In genomic region chr10:21363753-21364104, GRCh38 we compare ENCODE assay signal across 12 cellular contexts.
DNase-seq lines count a peak whose midpoint lies in the region; ATAC-seq and TF ChIP-seq lines count a peak whose summit lies in the region.
"Had no signal": no experiment of that assay in that cellular context is flagged by ENCODE, and none has a peak within 500 bp of the region (broad histone marks: within the 10 kb centered on the region; RNA-seq: fewer than 3 reads in every experiment).

No MANE protein-coding gene starts in this region.

- H3K27me3 ChIP-seq in fibroblast of lung (ENCODE audit: control insufficient read depth, insufficient read depth, low read length) (no peaks in the 10 kb centered on the region), trophoblast cell (ENCODE audit: insufficient read depth, low read length) (no peaks in the 10 kb centered on the region)

- H3K18ac ChIP-seq in trophoblast cell (ENCODE audit: low read length) = no peak overlapping the region

- H3K4me2 ChIP-seq in fibroblast of lung (ENCODE audit: extremely low read depth, insufficient read depth, low read length) (peak overlapping the region; percentile 21), trophoblast cell (ENCODE audit: low read length) (peak overlapping the region; percentile 46)

- H3K79me2 ChIP-seq in fibroblast of lung (ENCODE audit: control insufficient read depth, insufficient read depth, low read length) (no peaks in the 10 kb centered on the region), trophoblast cell (ENCODE audit: control insufficient read depth, insufficient read depth, low read length, poor library complexity) (peaks cover 5% of the 10 kb centered on the region)

- H4K20me1 ChIP-seq in fibroblast of lung (ENCODE audit: control insufficient read depth, extremely low read depth, insufficient read depth, low read length) = no peaks in the 10 kb centered on the region

- POLR2A ChIA-PET in HEK293 (lab: Yijun Ruan, JAX) = interaction anchor here (1.1 to 1.3 kb wide), 2 partner anchors 15 to 133 kb away, joined by 3 to 5 read pairs; no protein-coding TSS in a partner anchor
- POLR2A ChIA-PET in activated CD4-positive, alpha-beta T cell treated with anti-CD3 and anti-CD28 coated beads, Interleukin-2, amount 10 ng/mL, durations not matched to agents 7 days and 5 days (lab: Charles Lee) = no interaction called here
- POLR2A ChIA-PET in activated CD4-positive, alpha-beta memory T cell treated with anti-CD3 and anti-CD28 coated beads for 36 hours (lab: Charles Lee) = no interaction called here

- no peaks in the 10 kb centered on the region for H3K4me1 Mint-ChIP-seq in activated CD4-positive, alpha-beta T cell treated with anti-CD3 and anti-CD28 coated beads, Interleukin-2, amount 10 ng/mL, durations not matched to agents 7 days and 5 days
- no peaks in the 10 kb centered on the region for H3K4me1 Mint-ChIP-seq in activated CD4-positive, alpha-beta memory T cell treated with anti-CD3 and anti-CD28 coated beads for 36 hours (ENCODE audit: low read depth)
- H3K4me1 Mint-ChIP-seq: activated CD8-positive, alpha-beta memory T cell treated with anti-CD3 and anti-CD28 coated beads, Interleukin-2, amount 10 ng/mL, durations not matched to agents 7 days and 5 days; activated naive CD4-positive, alpha-beta T cell treated with anti-CD3 and anti-CD28 coated beads, Interleukin-2, amount 50 U/mL, for 24 hours had no signal

- intact Hi-C loops in activated CD4-positive, alpha-beta memory T cell treated with anti-CD3 and anti-CD28 coated beads for 36 hours (cut with micrococcal nuclease) = no loop called here

- H2BK120ac ChIP-seq in trophoblast cell (ENCODE audit: insufficient read depth, low read length, poor library complexity) = peak overlapping the region; percentile 96

- H3K9ac ChIP-seq in fibroblast of lung (ENCODE audit: insufficient read depth, low read length) = no peak overlapping the region
- H3K9ac ChIP-seq in trophoblast cell (ENCODE audit: low read length) = no peak overlapping the region

- H3K23ac ChIP-seq in trophoblast cell (ENCODE audit: low read length) = no peak overlapping the region

- no peaks in the 10 kb centered on the region for H3K9me3 ChIP-seq in HEK293 (ENCODE audit: control insufficient read depth, insufficient read depth, low read depth, low read length)
- H3K9me3 ChIP-seq in fibroblast of lung (ENCODE audit: control insufficient read depth, insufficient read depth, low read depth, low read length) = no peaks in the 10 kb centered on the region
- no peaks in the 10 kb centered on the region for H3K9me3 ChIP-seq in trophoblast cell (ENCODE audit: insufficient read depth, low read depth, low read length)

- H2AK5ac ChIP-seq in trophoblast cell (ENCODE audit: low read length) = no peak overlapping the region

- H4K12ac ChIP-seq in trophoblast cell (ENCODE audit: low read depth, low read length) = no peak overlapping the region

- no peak for TF ChIP-seq CTCF in HEK293 (tag by site-specific recombination; IDR thresholded peaks at IDR 0.05)
- TF ChIP-seq CTCF in VCaP (conservative IDR thresholded peaks at IDR 0.05) = no peak
- TF ChIP-seq CTCF in fibroblast of lung (conservative IDR thresholded peaks at IDR 0.05 in 1 of 2, IDR thresholded peaks at IDR 0.05 in 1 of 2; ENCODE audit: low read depth in 1 of 2, low read length in 2 of 2) = no peak

- WGBS in trophoblast cell (ENCODE audit: extremely low coverage, insufficient coverage, insufficient read length) = no CpG with 5 or more reads among the region's 1 CpG

- H4K8ac ChIP-seq in trophoblast cell (ENCODE audit: low read depth, low read length) = no peak overlapping the region

- no peak overlapping the region for H4K91ac ChIP-seq in trophoblast cell (ENCODE audit: low read depth, low read length)

- H3K36me3 ChIP-seq in HEK293 (ENCODE audit: control insufficient read depth in 2 of 2, insufficient read depth in 1 of 2, low read length in 2 of 2) = no peaks in the 10 kb centered on the region
- no peaks in the 10 kb centered on the region for H3K36me3 ChIP-seq in fibroblast of lung (ENCODE audit: control insufficient read depth, insufficient read depth, low read length)
- H3K36me3 ChIP-seq in trophoblast cell (ENCODE audit: control insufficient read depth in 1 of 2, insufficient read depth in 2 of 2, low read length in 2 of 2) = no peaks in the 10 kb centered on the region

- no peak overlapping the region for H3K4ac ChIP-seq in trophoblast cell (ENCODE audit: low read depth, low read length)

- no peak for ATAC-seq in GM21367 (IDR thresholded peaks at IDR 0.05; ENCODE audit: unreplicated experiment)
- ATAC-seq: activated CD8-positive, alpha-beta memory T cell treated with anti-CD3 and anti-CD28 coated beads, Interleukin-2, amount 10 ng/mL, durations not matched to agents 7 days and 5 days had no signal

- no peaks in the 10 kb centered on the region for H3K36me3 Mint-ChIP-seq in activated CD4-positive, alpha-beta T cell treated with anti-CD3 and anti-CD28 coated beads, Interleukin-2, amount 10 ng/mL, durations not matched to agents 7 days and 5 days (ENCODE audit: low read depth)
- no peaks in the 10 kb centered on the region for H3K36me3 Mint-ChIP-seq in activated CD4-positive, alpha-beta memory T cell treated with anti-CD3 and anti-CD28 coated beads for 36 hours
- H3K36me3 Mint-ChIP-seq: activated CD8-positive, alpha-beta memory T cell treated with anti-CD3 and anti-CD28 coated beads, Interleukin-2, amount 10 ng/mL, durations not matched to agents 7 days and 5 days; activated naive CD4-positive, alpha-beta T cell treated with anti-CD3 and anti-CD28 coated beads, Interleukin-2, amount 50 U/mL, for 24 hours had no signal

- H3K4me3 ChIP-seq in HEK293 (ENCODE audit: low read depth, low read length) = no peak overlapping the region
- H3K4me3 ChIP-seq in fibroblast of lung (replicated peaks in 1 of 4; ENCODE audit: control extremely low read depth in 1 of 4, insufficient read depth in 1 of 4, low read depth in 3 of 4, low read length in 4 of 4) = no peak overlapping the region
- no peak overlapping the region for H3K4me3 ChIP-seq in trophoblast cell (ENCODE audit: low read depth, low read length)

- no peaks in the 10 kb centered on the region for H3K9me3 Mint-ChIP-seq in activated CD4-positive, alpha-beta T cell treated with anti-CD3 and anti-CD28 coated beads, Interleukin-2, amount 10 ng/mL, durations not matched to agents 7 days and 5 days
- no peaks in the 10 kb centered on the region for H3K9me3 Mint-ChIP-seq in activated CD4-positive, alpha-beta memory T cell treated with anti-CD3 and anti-CD28 coated beads for 36 hours
- H3K9me3 Mint-ChIP-seq: activated naive CD4-positive, alpha-beta T cell treated with anti-CD3 and anti-CD28 coated beads, Interleukin-2, amount 50 U/mL, for 24 hours; CD4-positive, alpha-beta T cell had no signal

- H3K27ac Mint-ChIP-seq in activated CD4-positive, alpha-beta T cell treated with anti-CD3 and anti-CD28 coated beads, Interleukin-2, amount 10 ng/mL, durations not matched to agents 7 days and 5 days = no peak overlapping the region
- H3K27ac Mint-ChIP-seq in activated CD4-positive, alpha-beta memory T cell treated with anti-CD3 and anti-CD28 coated beads for 36 hours = no peak overlapping the region
- H3K27ac Mint-ChIP-seq: activated CD8-positive, alpha-beta memory T cell treated with anti-CD3 and anti-CD28 coated beads, Interleukin-2, amount 10 ng/mL, durations not matched to agents 7 days and 5 days; activated naive CD4-positive, alpha-beta T cell treated with anti-CD3 and anti-CD28 coated beads, Interleukin-2, amount 50 U/mL, for 24 hours; CD4-positive, alpha-beta T cell had no signal

- CTCF ChIA-PET in HEK293 (lab: Yijun Ruan, JAX) = interaction anchor here (0.6 kb wide), 1 partner anchor 584 kb away, joined by 7 read pairs; no protein-coding TSS in a partner anchor
- CTCF ChIA-PET in activated CD4-positive, alpha-beta T cell treated with anti-CD3 and anti-CD28 coated beads, Interleukin-2, amount 10 ng/mL, durations not matched to agents 7 days and 5 days (lab: Charles Lee) = interaction anchor here (0.7 kb wide), 1 partner anchor 132 kb away, joined by 3 read pairs; no protein-coding TSS in a partner anchor
- CTCF ChIA-PET in activated CD4-positive, alpha-beta memory T cell treated with anti-CD3 and anti-CD28 coated beads for 36 hours (lab: Charles Lee) = no interaction called here

- peak overlapping the region; percentile 96 for H2BK5ac ChIP-seq in trophoblast cell (ENCODE audit: low read depth, low read length, poor library complexity)

- H3K4me3 Mint-ChIP-seq in activated CD4-positive, alpha-beta T cell treated with anti-CD3 and anti-CD28 coated beads, Interleukin-2, amount 10 ng/mL, durations not matched to agents 7 days and 5 days = no peak overlapping the region
- no peak overlapping the region for H3K4me3 Mint-ChIP-seq in activated CD4-positive, alpha-beta memory T cell treated with anti-CD3 and anti-CD28 coated beads for 36 hours
- H3K4me3 Mint-ChIP-seq: activated CD8-positive, alpha-beta memory T cell treated with anti-CD3 and anti-CD28 coated beads, Interleukin-2, amount 10 ng/mL, durations not matched to agents 7 days and 5 days; activated naive CD4-positive, alpha-beta T cell treated with anti-CD3 and anti-CD28 coated beads, Interleukin-2, amount 50 U/mL, for 24 hours; CD4-positive, alpha-beta T cell had no signal

- DNase-seq in fibroblast of lung (ENCODE audit: low read depth in 2 of 2) = no peak
- peak; percentile 70 to 83 for DNase-seq in trophoblast cell
- DNase-seq in activated CD4-positive, alpha-beta T cell treated with anti-CD3 and anti-CD28 coated beads, Interleukin-2, amount 10 ng/mL, durations not matched to agents 7 days and 5 days = no peak
- DNase-seq in DMS53 treated with DMSO at 0.1 percent for 48 hours (lab: John Stamatoyannopoulos, UW; ENCODE audit: unreplicated experiment) = no peak
- DNase-seq in activated CD4-positive, alpha-beta memory T cell treated with anti-CD3 and anti-CD28 coated beads for 36 hours = no peak
- DNase-seq: activated CD8-positive, alpha-beta memory T cell treated with anti-CD3 and anti-CD28 coated beads, Interleukin-2, amount 10 ng/mL, durations not matched to agents 7 days and 5 days; CD4-positive, alpha-beta T cell; NCI-H2171 had no signal

- H3K4me1 ChIP-seq in HEK293 (ENCODE audit: control insufficient read depth, insufficient read depth, low read length) (peaks cover 26% of the 10 kb centered on the region), fibroblast of lung (ENCODE audit: control insufficient read depth, extremely low read depth, insufficient read depth, low read length) (peaks cover 12% of the 10 kb centered on the region), trophoblast cell (ENCODE audit: control insufficient read depth in 1 of 2, insufficient read depth in 2 of 2, low read length in 2 of 2) (peaks cover 18 to 31% of the 10 kb centered on the region in 2 experiments)

- H2AFZ ChIP-seq in fibroblast of lung (ENCODE audit: low read length) (no peak overlapping the region), trophoblast cell (ENCODE audit: insufficient read depth, low read length, poor library complexity) (no peak overlapping the region)

- H3K27ac ChIP-seq in HEK293 (ENCODE audit: extremely low read depth, low read depth, low read length) (peak overlapping the region; percentile 61), VCaP (peak overlapping the region; percentile 68), fibroblast of lung (ENCODE audit: insufficient read depth, low read length) (no peak overlapping the region), trophoblast cell (ENCODE audit: low read depth, low read length) (peak overlapping the region; percentile 99)

- H2BK12ac ChIP-seq in trophoblast cell (ENCODE audit: low read length) = no peak overlapping the region

- peaks cover 56% of the 10 kb centered on the region for H3K79me1 ChIP-seq in trophoblast cell (ENCODE audit: low read length)

- H3K27me3 Mint-ChIP-seq in activated CD4-positive, alpha-beta T cell treated with anti-CD3 and anti-CD28 coated beads, Interleukin-2, amount 10 ng/mL, durations not matched to agents 7 days and 5 days = no peaks in the 10 kb centered on the region
- no peaks in the 10 kb centered on the region for H3K27me3 Mint-ChIP-seq in activated CD4-positive, alpha-beta memory T cell treated with anti-CD3 and anti-CD28 coated beads for 36 hours
- H3K27me3 Mint-ChIP-seq: activated naive CD4-positive, alpha-beta T cell treated with anti-CD3 and anti-CD28 coated beads, Interleukin-2, amount 50 U/mL, for 24 hours; CD4-positive, alpha-beta T cell had no signal

- no peak overlapping the region for H3K14ac ChIP-seq in trophoblast cell (ENCODE audit: low read length)

Comparison
In these comparisons a context has a peak if more than half of its experiments do, and no peak if none do; other contexts are left out.
1. DNase-seq: peak in trophoblast cell (2 of 2); none in fibroblast of lung (0 of 2), activated CD4-positive, alpha-beta T cell treated with anti-CD3 and anti-CD28 coated beads, Interleukin-2, amount 10 ng/mL, durations not matched to agents 7 days and 5 days (single experiment), DMS53 treated with DMSO at 0.1 percent for 48 hours (single experiment) and activated CD4-positive, alpha-beta memory T cell treated with anti-CD3 and anti-CD28 coated beads for 36 hours (single experiment).